ENCODE assay signal across 21 cellular contexts in genomic region chr11:74233683-74234082, GRCh38.
"Had no signal": no experiment of that assay in that cellular context is flagged by ENCODE, and none has a peak within 500 bp of the region (broad histone marks: within the 10 kb centered on the region; RNA-seq: fewer than 3 reads in every experiment).

No MANE protein-coding gene starts in this region.

- DNase-seq: KBM-7, MV-4-11, NCI-H1048, NCI-H1105, NCI-H1417, NCI-H1436 treated with DMSO at 0.1 percent for 48 hours, NCI-H1694, NCI-H187 treated with DMSO at 0.1 percent for 48 hours, NCI-H2029 treated with DMSO at 0.1 percent for 48 hours, NCI-H2171 treated with DMSO at 0.1 percent for 48 hours, NCI-H345, NCI-H446 treated with DMSO at 0.1 percent for 48 hours, NCI-H510A treated with DMSO at 0.1 percent for 48 hours, NCI-H526, NCI-H748 treated with DMSO at 0.1 percent for 48 hours, Right ventricle myocardium superior, RPMI8226, SIG-M5 had no signal

- FAIRE-seq: RCC 7860 had no signal

- H3K9me3 ChIP-seq: SJSA1 had no signal

- H3K27ac ChIP-seq: SJSA1, SK-N-MC had no signal

- H3K36me3 ChIP-seq: SJSA1 had no signal

- H3K4me1 ChIP-seq: SJSA1 had no signal

- H3K27me3 ChIP-seq: SJSA1 had no signal

- H3K4me3 ChIP-seq: SJSA1, SK-N-MC had no signal
